ENCODE assay signal across 1 cellular context in the genomic region with DNA sequence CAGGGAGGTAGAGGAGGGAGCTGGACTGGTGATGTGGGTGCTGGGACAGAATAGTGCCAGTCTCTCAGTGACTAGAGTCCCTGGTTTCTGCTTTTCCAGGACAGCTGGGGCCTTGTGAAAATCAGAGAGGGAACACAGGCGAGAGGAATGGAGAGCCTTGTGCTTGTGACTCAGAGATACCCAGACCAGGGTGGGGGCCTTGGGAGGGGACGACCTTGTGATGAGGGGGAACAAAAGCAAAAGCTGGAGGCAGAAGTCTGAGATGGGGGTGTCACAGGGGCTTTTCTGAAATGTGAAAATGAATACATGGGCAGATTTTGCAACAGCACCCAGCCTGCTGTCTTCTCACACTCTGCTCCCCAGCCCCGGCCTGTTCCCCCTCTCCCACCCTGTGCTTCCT.
TF ChIP-seq lines count a peak whose summit lies in the region.

No MANE protein-coding gene starts in this region.

TF ChIP-seq in liver, 16 proteins besides CTCF, POLR2A, EP300 and RAD21:
- no peak for TF ChIP-seq FOXA2 (IDR thresholded peaks at IDR 0.05)
- no peak for TF ChIP-seq RXRA (IDR thresholded peaks at IDR 0.05)
- TF ChIP-seq JUND (IDR thresholded peaks at IDR 0.05), result no peak
- TF ChIP-seq HNF4G (IDR thresholded peaks at IDR 0.05), result no peak
- TF ChIP-seq YY1 (IDR thresholded peaks at IDR 0.05), result no peak
- TF ChIP-seq MAX (IDR thresholded peaks at IDR 0.05), result no peak
- TF ChIP-seq SP1 (IDR thresholded peaks at IDR 0.05), result no peak
- TF ChIP-seq HNF4A (conservative IDR thresholded peaks at IDR 0.05), result no peak
- no peak for TF ChIP-seq FOXA1 (IDR thresholded peaks at IDR 0.05)
- TF ChIP-seq, protein P1, sequence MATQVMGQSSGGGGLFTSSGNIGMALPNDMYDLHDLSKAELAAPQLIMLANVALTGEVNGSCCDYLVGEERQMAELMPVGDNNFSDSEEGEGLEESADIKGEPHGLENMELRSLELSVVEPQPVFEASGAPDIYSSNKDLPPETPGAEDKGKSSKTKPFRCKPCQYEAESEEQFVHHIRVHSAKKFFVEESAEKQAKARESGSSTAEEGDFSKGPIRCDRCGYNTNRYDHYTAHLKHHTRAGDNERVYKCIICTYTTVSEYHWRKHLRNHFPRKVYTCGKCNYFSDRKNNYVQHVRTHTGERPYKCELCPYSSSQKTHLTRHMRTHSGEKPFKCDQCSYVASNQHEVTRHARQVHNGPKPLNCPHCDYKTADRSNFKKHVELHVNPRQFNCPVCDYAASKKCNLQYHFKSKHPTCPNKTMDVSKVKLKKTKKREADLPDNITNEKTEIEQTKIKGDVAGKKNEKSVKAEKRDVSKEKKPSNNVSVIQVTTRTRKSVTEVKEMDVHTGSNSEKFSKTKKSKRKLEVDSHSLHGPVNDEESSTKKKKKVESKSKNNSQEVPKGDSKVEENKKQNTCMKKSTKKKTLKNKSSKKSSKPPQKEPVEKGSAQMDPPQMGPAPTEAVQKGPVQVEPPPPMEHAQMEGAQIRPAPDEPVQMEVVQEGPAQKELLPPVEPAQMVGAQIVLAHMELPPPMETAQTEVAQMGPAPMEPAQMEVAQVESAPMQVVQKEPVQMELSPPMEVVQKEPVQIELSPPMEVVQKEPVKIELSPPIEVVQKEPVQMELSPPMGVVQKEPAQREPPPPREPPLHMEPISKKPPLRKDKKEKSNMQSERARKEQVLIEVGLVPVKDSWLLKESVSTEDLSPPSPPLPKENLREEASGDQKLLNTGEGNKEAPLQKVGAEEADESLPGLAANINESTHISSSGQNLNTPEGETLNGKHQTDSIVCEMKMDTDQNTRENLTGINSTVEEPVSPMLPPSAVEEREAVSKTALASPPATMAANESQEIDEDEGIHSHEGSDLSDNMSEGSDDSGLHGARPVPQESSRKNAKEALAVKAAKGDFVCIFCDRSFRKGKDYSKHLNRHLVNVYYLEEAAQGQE (IDR thresholded peaks at IDR 0.05), result no peak
- no peak for TF ChIP-seq GABPA (IDR thresholded peaks at IDR 0.05 in 1 of 2, conservative IDR thresholded peaks at IDR 0.05 in 1 of 2)
- no peak for TF ChIP-seq EGR1 (IDR thresholded peaks at IDR 0.05; ENCODE audit: low read depth in 2 of 2)
- no peak for TF ChIP-seq ATF3 (IDR thresholded peaks at IDR 0.05)
- TF ChIP-seq ZBTB33 (IDR thresholded peaks at IDR 0.05), result no peak
